In the genomic region with DNA sequence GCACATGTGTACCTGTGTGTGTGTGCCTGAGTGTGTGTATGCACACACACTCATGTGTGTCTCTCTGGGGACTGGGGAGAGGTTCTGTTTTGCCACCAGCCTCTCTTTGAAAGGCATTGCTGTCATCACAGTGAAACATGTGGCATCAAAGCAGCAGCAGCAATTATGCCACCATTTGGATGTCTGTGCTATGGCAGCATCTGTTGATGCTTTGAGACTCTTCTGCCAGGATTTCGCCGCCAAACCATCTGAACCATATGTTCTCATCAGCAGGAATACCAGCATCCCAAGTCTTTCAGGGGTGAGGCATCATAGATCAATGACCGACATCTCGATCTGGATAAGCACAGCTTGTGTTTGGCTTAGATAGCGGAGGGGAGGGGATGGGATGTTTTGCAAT, we compare ENCODE assay signal across 18 cellular contexts.
"Had no signal": no experiment of that assay in that cellular context is flagged by ENCODE, and none has a peak within 500 bp of the region (broad histone marks: within the 10 kb centered on the region; RNA-seq: fewer than 3 reads in every experiment).

No MANE protein-coding gene starts in this region.

- H3K27me3 ChIP-seq: body of pancreas, ovary, sigmoid colon, stomach had no signal

- H3K4me1 ChIP-seq: foreskin keratinocyte, sigmoid colon, spleen, stomach had no signal

- H3K4me1 Mint-ChIP-seq: activated CD4-positive, alpha-beta T cell treated with anti-CD3 and anti-CD28 coated beads, Interleukin-2, amount 10 ng/mL, durations not matched to agents 24 days and 14 days; activated naive CD8-positive, alpha-beta T cell treated with anti-CD3 and anti-CD28 coated beads for 36 hours; immature natural killer cell had no signal

- ATAC-seq: activated T-cell treated with anti-CD3 and anti-CD28 coated beads, Interleukin-2, amount 50 U/mL, for 72 hours; body of pancreas; foreskin keratinocyte had no signal

- H3K27ac Mint-ChIP-seq: activated CD4-positive, alpha-beta T cell treated with anti-CD3 and anti-CD28 coated beads, Interleukin-2, amount 10 ng/mL, durations not matched to agents 24 days and 14 days; activated naive CD8-positive, alpha-beta T cell treated with anti-CD3 and anti-CD28 coated beads for 36 hours; activated T-cell treated with anti-CD3 and anti-CD28 coated beads, Interleukin-2, amount 50 U/mL, for 72 hours; immature natural killer cell; nephron; T-helper 2 cell treated with Interferon-gamma antibody and Interleukin-4, amounts not matched to agents 5 μg/mL and 100 μg/mL, for 36 hours had no signal

- H3K9me3 ChIP-seq: body of pancreas, ovary, sigmoid colon, spleen, stomach, thoracic aorta had no signal

- H3K4me3 Mint-ChIP-seq: activated CD4-positive, alpha-beta T cell treated with anti-CD3 and anti-CD28 coated beads, Interleukin-2, amount 10 ng/mL, durations not matched to agents 24 days and 14 days; activated naive CD8-positive, alpha-beta T cell treated with anti-CD3 and anti-CD28 coated beads for 36 hours; activated T-cell treated with anti-CD3 and anti-CD28 coated beads, Interleukin-2, amount 50 U/mL, for 72 hours; immature natural killer cell; nephron; T-helper 2 cell treated with Interferon-gamma antibody and Interleukin-4, amounts not matched to agents 5 μg/mL and 100 μg/mL, for 36 hours had no signal

- H3K27ac ChIP-seq: body of pancreas, foreskin keratinocyte, ovary, sigmoid colon, spleen, stomach, thoracic aorta had no signal

- H3K9me3 Mint-ChIP-seq: activated CD4-positive, alpha-beta T cell treated with anti-CD3 and anti-CD28 coated beads, Interleukin-2, amount 10 ng/mL, durations not matched to agents 24 days and 14 days; nephron; T-helper 2 cell treated with Interferon-gamma antibody and Interleukin-4, amounts not matched to agents 5 μg/mL and 100 μg/mL, for 36 hours had no signal

- DNase-seq: activated CD4-positive, alpha-beta T cell treated with anti-CD3 and anti-CD28 coated beads, Interleukin-2, amount 10 ng/mL, durations not matched to agents 24 days and 14 days; activated CD4-positive, CD25-positive, alpha-beta regulatory T cell; activated CD8-positive, alpha-beta memory T cell treated with anti-CD3 and anti-CD28 coated beads, Interleukin-2, amount 50 U/mL, for 48 hours; activated naive CD8-positive, alpha-beta T cell treated with anti-CD3 and anti-CD28 coated beads for 36 hours; activated T-cell treated with anti-CD3 and anti-CD28 coated beads, Interleukin-2, amount 50 U/mL, for 72 hours; body of pancreas; cerebellar nuclear complex; effector memory CD4-positive, alpha-beta T cell; foreskin keratinocyte; immature natural killer cell; mesendoderm; ovary; sigmoid colon; spleen; stomach had no signal

- H3K36me3 Mint-ChIP-seq: activated naive CD8-positive, alpha-beta T cell treated with anti-CD3 and anti-CD28 coated beads for 36 hours; immature natural killer cell had no signal

- H3K4me3 ChIP-seq: body of pancreas, ovary, sigmoid colon, spleen, stomach, thoracic aorta had no signal

- H3K36me3 ChIP-seq: ovary, sigmoid colon, spleen, stomach, thoracic aorta had no signal

- H3K27me3 Mint-ChIP-seq: activated CD4-positive, alpha-beta T cell treated with anti-CD3 and anti-CD28 coated beads, Interleukin-2, amount 10 ng/mL, durations not matched to agents 24 days and 14 days; activated naive CD8-positive, alpha-beta T cell treated with anti-CD3 and anti-CD28 coated beads for 36 hours had no signal
